In genomic region chr16:51374346-51374745, GRCh38 we compare ENCODE assay signal across 23 cellular contexts.
DNase-seq lines count a peak whose midpoint lies in the region; ATAC-seq, FAIRE-seq and TF ChIP-seq lines count a peak whose summit lies in the region.
"Had no signal": no experiment of that assay in that cellular context is flagged by ENCODE, and none has a peak within 500 bp of the region (broad histone marks: within the 10 kb centered on the region; RNA-seq: fewer than 3 reads in every experiment).

No MANE protein-coding gene starts in this region.

- H3K4me3 ChIP-seq in AG04450 (ENCODE audit: low read depth, low read length) (no peak overlapping the region), HFF-Myc (replicated peaks; ENCODE audit: low read depth, low read length) (no peak overlapping the region), astrocyte (ENCODE audit: insufficient read depth, low read depth, low read length) (no peak overlapping the region), foreskin fibroblast (ENCODE audit: low read depth in 1 of 2, low read length in 2 of 2) (no peak overlapping the region)
- H3K4me3 ChIP-seq: dorsolateral prefrontal cortex, HAP-1, stomach had no signal

- CTCF ChIA-PET in AG04450 (lab: Charles Lee) = interaction anchor here (0.6 to 0.7 kb wide), 2 partner anchors 10 to 19 kb away, joined by 3 to 4 read pairs; no protein-coding TSS in a partner anchor
- CTCF ChIA-PET in activated CD8-positive, alpha-beta T cell treated with anti-CD3 and anti-CD28 coated beads for 36 hours (lab: Charles Lee) = no interaction called here
- CTCF ChIA-PET in activated CD8-positive, alpha-beta T cell treated with anti-CD3 and anti-CD28 coated beads, Interleukin-2, amount 10 ng/mL, durations not matched to agents 7 days and 5 days (lab: Charles Lee) = no interaction called here

- H3K27me3 ChIP-seq in AG04450 (ENCODE audit: control insufficient read depth, insufficient read depth, low read length) (no peaks in the 10 kb centered on the region), astrocyte (ENCODE audit: insufficient read depth, low read length) (no peaks in the 10 kb centered on the region)
- H3K27me3 ChIP-seq: stomach had no signal

- H3K9me3 ChIP-seq in AG04450 (ENCODE audit: control insufficient read depth, insufficient read depth, low read length) = no peaks in the 10 kb centered on the region
- no peaks in the 10 kb centered on the region for H3K9me3 ChIP-seq in astrocyte (ENCODE audit: insufficient read depth, low read depth, low read length)
- H3K9me3 ChIP-seq: HAP-1, stomach had no signal

- H3K79me2 ChIP-seq in astrocyte (ENCODE audit: insufficient read depth, low read length) = no peaks in the 10 kb centered on the region

- H3K27ac Mint-ChIP-seq in astrocyte (ENCODE audit: unreplicated experiment) (no peak overlapping the region), chondrocyte (ENCODE audit: unreplicated experiment) (no peak overlapping the region)
- H3K27ac Mint-ChIP-seq in activated CD8-positive, alpha-beta T cell treated with anti-CD3 and anti-CD28 coated beads for 36 hours = no peak overlapping the region
- H3K27ac Mint-ChIP-seq in activated CD8-positive, alpha-beta T cell treated with anti-CD3 and anti-CD28 coated beads, Interleukin-2, amount 10 ng/mL, durations not matched to agents 7 days and 5 days = no peak overlapping the region
- H3K27ac Mint-ChIP-seq: activated CD4-positive, alpha-beta T cell treated with anti-CD3 and anti-CD28 coated beads for 36 hours; activated naive CD8-positive, alpha-beta T cell treated with anti-CD3 and anti-CD28 coated beads, Interleukin-2, amount 50 U/mL, for 24 hours; immature natural killer cell; mesothelial cell of epicardium had no signal

- no peak overlapping the region for H3K27ac ChIP-seq in AG04450 (ENCODE audit: low read depth, low read length)
- no peak overlapping the region for H3K27ac ChIP-seq in astrocyte (ENCODE audit: low read depth, low read length)
- H3K27ac ChIP-seq: dorsolateral prefrontal cortex, HL-60, stomach had no signal

- H3K4me2 ChIP-seq in astrocyte (ENCODE audit: low read length) = no peak overlapping the region

- H3K4me1 ChIP-seq in astrocyte (ENCODE audit: insufficient read depth, low read length) = peaks cover 6% of the 10 kb centered on the region
- H3K4me1 ChIP-seq: HAP-1, stomach had no signal

- no peak for FAIRE-seq in astrocyte (lab: Jason Lieb, UNC)
- FAIRE-seq: frontal cortex had no signal

- POLR2A ChIA-PET in AG04450 (lab: Yijun Ruan, JAX) = interaction anchor here (0.8 to 1.2 kb wide), 2 partner anchors 8 to 48 kb away, joined by 5 read pairs; no protein-coding TSS in a partner anchor
- POLR2A ChIA-PET in activated CD8-positive, alpha-beta T cell treated with anti-CD3 and anti-CD28 coated beads for 36 hours (lab: Charles Lee) = no interaction called here
- POLR2A ChIA-PET in activated CD8-positive, alpha-beta T cell treated with anti-CD3 and anti-CD28 coated beads, Interleukin-2, amount 10 ng/mL, durations not matched to agents 7 days and 5 days (lab: Charles Lee) = no interaction called here

- H3K9ac ChIP-seq in astrocyte (ENCODE audit: low read length) = no peak overlapping the region

- H3K36me3 Mint-ChIP-seq in astrocyte (ENCODE audit: low read depth, unreplicated experiment) = no peaks in the 10 kb centered on the region
- H3K36me3 Mint-ChIP-seq in activated CD8-positive, alpha-beta T cell treated with anti-CD3 and anti-CD28 coated beads for 36 hours (ENCODE audit: low read depth) = no peaks in the 10 kb centered on the region
- H3K36me3 Mint-ChIP-seq in chondrocyte (ENCODE audit: low read depth) = no peaks in the 10 kb centered on the region
- H3K36me3 Mint-ChIP-seq in activated CD8-positive, alpha-beta T cell treated with anti-CD3 and anti-CD28 coated beads, Interleukin-2, amount 10 ng/mL, durations not matched to agents 7 days and 5 days (ENCODE audit: low read depth) = no peaks in the 10 kb centered on the region
- H3K36me3 Mint-ChIP-seq: immature natural killer cell, mesothelial cell of epicardium had no signal

- no peak overlapping the region for H2AFZ ChIP-seq in astrocyte (ENCODE audit: low read depth, low read length)

- DNase-seq in AG04450 (ENCODE audit: low read depth, low spot score) = peak; percentile 46
- peak; percentile 73 for DNase-seq in HFF-Myc (ENCODE audit: extremely low read depth, low read depth)
- DNase-seq in astrocyte (ENCODE audit: low read depth) = peak; percentile 89
- DNase-seq in foreskin fibroblast = peak; percentile 80 to 91
- no peak for DNase-seq in middle frontal gyrus (ENCODE audit: extremely low spot score, low spot score)
- no peak for DNase-seq in activated CD8-positive, alpha-beta T cell treated with anti-CD3 and anti-CD28 coated beads for 36 hours
- DNase-seq in chondrocyte (ENCODE audit: low spot score) = no peak
- DNase-seq in activated CD8-positive, alpha-beta T cell treated with anti-CD3 and anti-CD28 coated beads, Interleukin-2, amount 10 ng/mL, durations not matched to agents 7 days and 5 days = no peak
- DNase-seq: activated CD4-positive, alpha-beta T cell treated with anti-CD3 and anti-CD28 coated beads for 36 hours; activated naive CD8-positive, alpha-beta T cell treated with anti-CD3 and anti-CD28 coated beads, Interleukin-2, amount 50 U/mL, for 24 hours; activated T-cell treated with anti-CD3 and anti-CD28 coated beads, Interleukin-2, amount 50 U/mL, for 48 hours; AML-193; DMS 273 treated with DMSO at 0.1 percent for 48 hours; dorsolateral prefrontal cortex; immature natural killer cell; Kasumi-1; NCI-H1694 treated with DMSO at 0.1 percent for 48 hours; NCI-H524 treated with DMSO at 0.1 percent for 48 hours; stomach had no signal

- H3K9me3 Mint-ChIP-seq in astrocyte (ENCODE audit: unreplicated experiment) = no peaks in the 10 kb centered on the region
- peaks cover 5% of the 10 kb centered on the region for H3K9me3 Mint-ChIP-seq in activated CD8-positive, alpha-beta T cell treated with anti-CD3 and anti-CD28 coated beads for 36 hours
- peaks cover 3% of the 10 kb centered on the region for H3K9me3 Mint-ChIP-seq in chondrocyte (ENCODE audit: low read depth)
- H3K9me3 Mint-ChIP-seq in activated CD8-positive, alpha-beta T cell treated with anti-CD3 and anti-CD28 coated beads, Interleukin-2, amount 10 ng/mL, durations not matched to agents 7 days and 5 days (ENCODE audit: insufficient read depth) = no peaks in the 10 kb centered on the region
- H3K9me3 Mint-ChIP-seq: mesothelial cell of epicardium had no signal

- H3K36me3 ChIP-seq in astrocyte (ENCODE audit: insufficient read depth, low read length) = no peaks in the 10 kb centered on the region
- H3K36me3 ChIP-seq: HAP-1, stomach had no signal

- H3K4me3 Mint-ChIP-seq in astrocyte (ENCODE audit: unreplicated experiment) (no peak overlapping the region), chondrocyte (ENCODE audit: unreplicated experiment) (no peak overlapping the region)
- no peak overlapping the region for H3K4me3 Mint-ChIP-seq in activated CD8-positive, alpha-beta T cell treated with anti-CD3 and anti-CD28 coated beads for 36 hours
- H3K4me3 Mint-ChIP-seq in activated CD8-positive, alpha-beta T cell treated with anti-CD3 and anti-CD28 coated beads, Interleukin-2, amount 10 ng/mL, durations not matched to agents 7 days and 5 days = no peak overlapping the region
- H3K4me3 Mint-ChIP-seq: activated CD4-positive, alpha-beta T cell treated with anti-CD3 and anti-CD28 coated beads for 36 hours; activated naive CD8-positive, alpha-beta T cell treated with anti-CD3 and anti-CD28 coated beads, Interleukin-2, amount 50 U/mL, for 24 hours; immature natural killer cell; mesothelial cell of epicardium had no signal

- H3K4me1 Mint-ChIP-seq in astrocyte (ENCODE audit: low read depth, unreplicated experiment) = peaks cover 7% of the 10 kb centered on the region
- no peaks in the 10 kb centered on the region for H3K4me1 Mint-ChIP-seq in activated CD8-positive, alpha-beta T cell treated with anti-CD3 and anti-CD28 coated beads for 36 hours (ENCODE audit: low read depth)
- H3K4me1 Mint-ChIP-seq in chondrocyte (ENCODE audit: low read depth) = no peaks in the 10 kb centered on the region
- H3K4me1 Mint-ChIP-seq in activated CD8-positive, alpha-beta T cell treated with anti-CD3 and anti-CD28 coated beads, Interleukin-2, amount 10 ng/mL, durations not matched to agents 7 days and 5 days (ENCODE audit: low read depth) = no peaks in the 10 kb centered on the region
- H3K4me1 Mint-ChIP-seq: activated CD4-positive, alpha-beta T cell treated with anti-CD3 and anti-CD28 coated beads for 36 hours; activated naive CD8-positive, alpha-beta T cell treated with anti-CD3 and anti-CD28 coated beads, Interleukin-2, amount 50 U/mL, for 24 hours; immature natural killer cell; mesothelial cell of epicardium had no signal

- ATAC-seq in activated CD8-positive, alpha-beta T cell treated with anti-CD3 and anti-CD28 coated beads for 36 hours = no peak
- no peak for ATAC-seq in activated CD8-positive, alpha-beta T cell treated with anti-CD3 and anti-CD28 coated beads, Interleukin-2, amount 10 ng/mL, durations not matched to agents 7 days and 5 days
- ATAC-seq: activated CD4-positive, alpha-beta T cell treated with anti-CD3 and anti-CD28 coated beads for 36 hours; activated naive CD8-positive, alpha-beta T cell treated with anti-CD3 and anti-CD28 coated beads, Interleukin-2, amount 50 U/mL, for 24 hours had no signal

- H4K20me1 ChIP-seq in astrocyte (ENCODE audit: insufficient read depth, low read length) = no peaks in the 10 kb centered on the region

- TF ChIP-seq CTCF in AG04450 (IDR thresholded peaks at IDR 0.05; ENCODE audit: low read depth, low read length) (no peak), HFF-Myc (IDR thresholded peaks at IDR 0.05; ENCODE audit: low read depth, low read length, missing control alignments) (no peak), astrocyte (IDR thresholded peaks at IDR 0.05; ENCODE audit: insufficient read depth, low read depth, low read length) (no peak), foreskin fibroblast (IDR thresholded peaks at IDR 0.05; ENCODE audit: low read depth, low read length) (no peak), chondrocyte (IDR thresholded peaks at IDR 0.05) (no peak)
- TF ChIP-seq CTCF in activated CD8-positive, alpha-beta T cell treated with anti-CD3 and anti-CD28 coated beads for 36 hours (IDR thresholded peaks at IDR 0.05) = no peak

- peaks cover 4% of the 10 kb centered on the region for H3K27me3 Mint-ChIP-seq in astrocyte (ENCODE audit: low read depth, unreplicated experiment)
- no peaks in the 10 kb centered on the region for H3K27me3 Mint-ChIP-seq in activated CD8-positive, alpha-beta T cell treated with anti-CD3 and anti-CD28 coated beads for 36 hours
- peaks cover 7% of the 10 kb centered on the region for H3K27me3 Mint-ChIP-seq in chondrocyte (ENCODE audit: low read depth)
- H3K27me3 Mint-ChIP-seq in activated CD8-positive, alpha-beta T cell treated with anti-CD3 and anti-CD28 coated beads, Interleukin-2, amount 10 ng/mL, durations not matched to agents 7 days and 5 days (ENCODE audit: low read depth) = no peaks in the 10 kb centered on the region
- H3K27me3 Mint-ChIP-seq: activated CD4-positive, alpha-beta T cell treated with anti-CD3 and anti-CD28 coated beads for 36 hours; activated naive CD8-positive, alpha-beta T cell treated with anti-CD3 and anti-CD28 coated beads, Interleukin-2, amount 50 U/mL, for 24 hours had no signal

- intact Hi-C loops in activated CD8-positive, alpha-beta T cell treated with anti-CD3 and anti-CD28 coated beads for 36 hours (cut with micrococcal nuclease) = no loop called here

Comparison
In these comparisons a context has a peak if more than half of its experiments do, and no peak if none do; other contexts are left out.
1. DNase-seq: peak in AG04450 (single experiment), HFF-Myc (single experiment), astrocyte (single experiment) and foreskin fibroblast (2 of 2); none in middle frontal gyrus (single experiment), activated CD8-positive, alpha-beta T cell treated with anti-CD3 and anti-CD28 coated beads for 36 hours (single experiment), chondrocyte (single experiment) and activated CD8-positive, alpha-beta T cell treated with anti-CD3 and anti-CD28 coated beads, Interleukin-2, amount 10 ng/mL, durations not matched to agents 7 days and 5 days (single experiment).